Comparison of ENCODE assay signal across 11 cellular contexts in the genomic region with DNA sequence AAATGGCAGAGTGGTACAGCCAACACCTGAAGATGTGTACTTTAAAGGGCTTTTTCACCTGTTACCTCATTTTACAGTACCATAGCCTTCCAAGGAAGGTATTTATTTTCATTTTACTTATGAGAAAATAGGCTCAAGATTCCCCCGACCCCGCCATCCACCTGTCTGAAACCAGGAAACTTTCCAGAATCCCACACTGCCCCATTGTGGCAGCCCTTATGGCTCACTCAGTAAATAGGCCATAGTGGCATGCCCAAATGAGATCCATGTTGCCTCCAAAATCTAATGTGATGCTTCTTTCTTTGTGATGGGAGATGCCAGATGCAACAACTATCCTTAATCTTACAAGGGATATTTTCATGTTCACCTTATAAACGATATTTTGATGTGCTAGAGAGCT.
DNase-seq lines count a peak whose midpoint lies in the region; ATAC-seq and TF ChIP-seq lines count a peak whose summit lies in the region.
"Had no signal": no experiment of that assay in that cellular context is flagged by ENCODE, and none has a peak within 500 bp of the region (broad histone marks: within the 10 kb centered on the region; RNA-seq: fewer than 3 reads in every experiment).

No MANE protein-coding gene starts in this region.

- no peak; the same call in 1 of the 2 replicates for TF ChIP-seq CTCF in SK-N-SH (IDR thresholded peaks at IDR 0.05)

- peak; percentile 61 for TF ChIP-seq RAD21 in SK-N-SH (IDR thresholded peaks at IDR 0.05; ENCODE audit: low read length)

- no peak overlapping the region for H3K27ac ChIP-seq in SK-N-SH (ENCODE audit: low read depth in 2 of 2, low read length in 1 of 2)
- H3K27ac ChIP-seq: HL-60, parathyroid adenoma had no signal

- H4K20me1 ChIP-seq in SK-N-SH (ENCODE audit: insufficient read depth) = no peaks in the 10 kb centered on the region

- H3K4me3 ChIP-seq in H7 (ENCODE audit: insufficient read depth, low read depth, low read length) (no peak overlapping the region), SK-N-SH (ENCODE audit: low read depth in 2 of 2, low read length in 1 of 2) (no peak overlapping the region)
- H3K4me3 ChIP-seq: MG63 had no signal

- H3K79me2 ChIP-seq in SK-N-SH (ENCODE audit: insufficient read depth) = no peaks in the 10 kb centered on the region
- H3K79me2 ChIP-seq: parathyroid adenoma had no signal

- TF ChIP-seq EP300 in SK-N-SH (IDR thresholded peaks at IDR 0.05; ENCODE audit: borderline replicate concordance in 1 of 2, low read depth in 1 of 2, low read length in 1 of 2) = no peak

- POLR2A ChIA-PET in SK-N-SH (lab: Yijun Ruan, JAX) = interaction anchor here (0.7 to 3.1 kb wide), 8 partner anchors 91 to 307 kb away, joined by 3 to 22 read pairs (median 3); partner anchors contain the start of genes C1orf50 and P3H1

- H3K9me2 ChIP-seq in SK-N-SH = no peaks in the 10 kb centered on the region

- intact Hi-C loops in left colon (cut with DNase I, micrococcal nuclease) = loop anchor here in 1 of 2 donors (5.0 kb wide), 1 partner anchor 162 kb away; no protein-coding TSS in a partner anchor

- WGBS in SK-N-SH (ENCODE audit: low lambda C conversion rate) = 77% methylated on average over 3 of the region's 3 CpGs

- H3K36me3 ChIP-seq in H7 (replicated peaks; ENCODE audit: control insufficient read depth, insufficient read depth, low read length) (no peaks in the 10 kb centered on the region), SK-N-SH (replicated peaks in 1 of 2; ENCODE audit: control insufficient read depth in 1 of 2, insufficient read depth in 2 of 2, low read length in 1 of 2) (no peaks in the 10 kb centered on the region)
- H3K36me3 ChIP-seq: MG63 had no signal

- no peak overlapping the region for H3K4me2 ChIP-seq in SK-N-SH

- no peak overlapping the region for H3K9ac ChIP-seq in SK-N-SH
- H3K9ac ChIP-seq: parathyroid adenoma had no signal

- peaks cover 0 to 7% of the 10 kb centered on the region in 2 experiments; a peak in 1 of 4 replicates for H3K4me1 ChIP-seq in SK-N-SH (ENCODE audit: control insufficient read depth in 1 of 2, insufficient read depth in 2 of 2, low read depth in 1 of 2, low read length in 1 of 2)

- H3K9me3 ChIP-seq in SK-N-SH = no peaks in the 10 kb centered on the region
- H3K9me3 ChIP-seq: MG63 had no signal

- H2AFZ ChIP-seq in SK-N-SH (ENCODE audit: low read depth) = no peak overlapping the region

- peak; percentile 59 for ATAC-seq in left colon
- ATAC-seq in GM19452 (IDR thresholded peaks at IDR 0.05; ENCODE audit: unreplicated experiment) = no peak
- no peak for ATAC-seq in GM21381 (IDR thresholded peaks at IDR 0.05; ENCODE audit: unreplicated experiment)

- DNase-seq in NCI-H1105 treated with DMSO at 0.1 percent for 48 hours (lab: John Stamatoyannopoulos, UW) (peak; percentile 21), NCI-H1105 (lab: John Stamatoyannopoulos, UW) (no peak), H7 (peak; percentile 55), SK-N-SH (no peak), left colon (no peak), NCI-H345 (lab: John Stamatoyannopoulos, UW) (no peak)

- H3F3A ChIP-seq in SK-N-SH (replicated peaks; ENCODE audit: insufficient read depth) = no peaks in the 10 kb centered on the region

- CTCF ChIA-PET in SK-N-SH (lab: Yijun Ruan, JAX) = interaction anchor here (0.5 to 18.4 kb wide), 92 partner anchors 8 to 736 kb away, joined by 3 to 607 read pairs (median 5); partner anchors contain the start of genes C1orf50, P3H1, TMEM269 and ZNF691

- H3K27me3 ChIP-seq in H7 (ENCODE audit: control insufficient read depth, insufficient read depth, low read length) (no peaks in the 10 kb centered on the region), SK-N-SH (ENCODE audit: insufficient read depth) (no peaks in the 10 kb centered on the region)
- H3K27me3 ChIP-seq: MG63 had no signal

TF ChIP-seq in SK-N-SH, 30 proteins besides CTCF, POLR2A, EP300 and RAD21:
- TF ChIP-seq NFIC (IDR thresholded peaks at IDR 0.05; ENCODE audit: borderline replicate concordance) = no peak
- TF ChIP-seq SMC3 (IDR thresholded peaks at IDR 0.05; ENCODE audit: low read depth, low read length) = peak; percentile 33; the same call in 1 of the 2 replicates
- no peak for TF ChIP-seq JUND (IDR thresholded peaks at IDR 0.05)
TF ChIP-seq in SK-N-SH: peak in this region for 1.

Comparison
In these comparisons a context has a peak if more than half of its experiments do, and no peak if none do; other contexts are left out.
1. DNase-seq: peak in NCI-H1105 treated with DMSO at 0.1 percent for 48 hours (single experiment) and H7 (single experiment); none in NCI-H1105 (single experiment), SK-N-SH (single experiment), left colon (0 of 2) and NCI-H345 (single experiment).